ENCODE assay signal across 22 cellular contexts in the genomic region with DNA sequence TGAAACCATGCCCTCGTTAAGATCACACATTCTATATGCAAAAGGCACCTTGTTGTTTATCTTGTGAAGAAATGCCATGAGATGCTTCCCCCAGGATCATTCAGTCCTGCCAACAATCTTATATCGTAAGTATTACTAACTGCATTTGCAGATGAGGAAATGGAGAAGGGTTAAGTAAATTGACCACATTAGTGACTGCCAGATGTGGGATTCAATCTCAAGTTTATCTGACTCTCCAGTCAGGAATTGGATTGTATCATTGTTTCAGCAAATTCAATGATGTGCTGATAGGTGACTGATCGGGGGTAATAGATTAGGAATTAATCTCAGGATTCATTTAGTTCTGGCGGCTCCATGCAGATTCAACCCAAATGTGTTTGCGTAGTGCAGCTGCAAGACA.
DNase-seq lines count a peak whose midpoint lies in the region; ATAC-seq and TF ChIP-seq lines count a peak whose summit lies in the region.
"Had no signal": no experiment of that assay in that cellular context is flagged by ENCODE, and none has a peak within 500 bp of the region (broad histone marks: within the 10 kb centered on the region; RNA-seq: fewer than 3 reads in every experiment).

No MANE protein-coding gene starts in this region.

- H2AFZ ChIP-seq in SK-N-SH (ENCODE audit: low read depth): no peak overlapping the region

- no peak for TF ChIP-seq CTCF in SK-N-SH (IDR thresholded peaks at IDR 0.05)
- TF ChIP-seq CTCF in foreskin fibroblast (IDR thresholded peaks at IDR 0.05; ENCODE audit: low read depth, low read length): no peak
- no peak for TF ChIP-seq CTCF in GM20000 (IDR thresholded peaks at IDR 0.05; ENCODE audit: extremely low read depth, missing control alignments)

- H3K9me2 ChIP-seq in SK-N-SH: no peaks in the 10 kb centered on the region

- H3K9ac ChIP-seq in SK-N-SH: no peak overlapping the region
- H3K9ac ChIP-seq: BLaER1 had no signal

- H3K4me1 ChIP-seq in SK-N-SH (ENCODE audit: control insufficient read depth in 1 of 2, insufficient read depth in 2 of 2, low read depth in 1 of 2, low read length in 1 of 2): no peaks in the 10 kb centered on the region; a peak in 1 of 4 replicates
- H3K4me1 ChIP-seq: BE2C, BLaER1 had no signal

- no peak for TF ChIP-seq RAD21 in SK-N-SH (IDR thresholded peaks at IDR 0.05; ENCODE audit: low read length)

- 25% methylated on average over 5 of the region's 5 CpGs for WGBS in SK-N-SH (ENCODE audit: low lambda C conversion rate)

- no peak overlapping the region for H3K4me3 ChIP-seq in SK-N-SH (ENCODE audit: low read depth in 2 of 2, low read length in 1 of 2)
- H3K4me3 ChIP-seq in foreskin fibroblast (ENCODE audit: low read depth in 1 of 2, low read length in 2 of 2): no peak overlapping the region
- H3K4me3 ChIP-seq: BLaER1, GM12878 had no signal

- no peak for ATAC-seq in SK-N-SH treated with all-trans-retinoic acid at 6 μM for 48 hours
- ATAC-seq: GM12878 had no signal

- no peaks in the 10 kb centered on the region for H3K9me3 ChIP-seq in SK-N-SH
- H3K9me3 ChIP-seq: BE2C, BLaER1 had no signal

- no peaks in the 10 kb centered on the region for H3F3A ChIP-seq in SK-N-SH (replicated peaks; ENCODE audit: insufficient read depth)

- H3K79me2 ChIP-seq in SK-N-SH (ENCODE audit: insufficient read depth): no peaks in the 10 kb centered on the region

- H3K36me3 ChIP-seq in SK-N-SH (replicated peaks in 1 of 2; ENCODE audit: control insufficient read depth in 1 of 2, insufficient read depth in 2 of 2, low read length in 1 of 2): no peaks in the 10 kb centered on the region
- H3K36me3 ChIP-seq: BE2C, BLaER1 had no signal

- DNase-seq in SK-N-SH (no peak), SK-N-DZ (ENCODE audit: low spot score) (peak; percentile 7), foreskin fibroblast (peak; percentile 6 to 32), nucleus accumbens (lab: John Stamatoyannopoulos, UW) (no peak), GM20000 (ENCODE audit: low spot score) (no peak), posterior cingulate gyrus (no peak)
- DNase-seq: 8988T; ACHN; BE2C; C1 segment of cervical spinal cord; CD4-positive, alpha-beta memory T cell; CD4-positive, CD25-positive, alpha-beta regulatory T cell; CD8-positive, alpha-beta memory T cell; COR-L47; DMS 273 treated with DMSO at 0.1 percent for 48 hours; DMS53; DND-41; EL; GDM1 had no signal

- intact Hi-C loops in posterior cingulate gyrus (cut with DNase I): no loop called here

- CTCF ChIA-PET in SK-N-SH (lab: Yijun Ruan, JAX): no interaction called here

- H3K27me3 ChIP-seq in SK-N-SH (ENCODE audit: insufficient read depth): no peaks in the 10 kb centered on the region
- H3K27me3 ChIP-seq: BE2C, BLaER1 had no signal

- 0 out of 4 replicates have a peak, but pooled peaks of 1 of the 2 experiments have one; percentile 7 for TF ChIP-seq EP300 in SK-N-SH (IDR thresholded peaks at IDR 0.05; ENCODE audit: borderline replicate concordance in 1 of 2, low read depth in 1 of 2, low read length in 1 of 2)

- H3K27ac ChIP-seq in SK-N-SH (ENCODE audit: low read depth in 2 of 2, low read length in 1 of 2): no peak overlapping the region
- H3K27ac ChIP-seq: BLaER1 had no signal

- POLR2A ChIA-PET in SK-N-SH (lab: Yijun Ruan, JAX): interaction anchor here (0.6 kb wide), 1 partner anchor 13 kb away, joined by 3 read pairs; no protein-coding TSS in a partner anchor

- no peak overlapping the region for H3K4me2 ChIP-seq in SK-N-SH
- H3K4me2 ChIP-seq: BLaER1 had no signal

- no peaks in the 10 kb centered on the region for H4K20me1 ChIP-seq in SK-N-SH (ENCODE audit: insufficient read depth)
- H4K20me1 ChIP-seq: BLaER1 had no signal

TF ChIP-seq in SK-N-SH, 30 proteins besides CTCF, POLR2A, EP300 and RAD21:
- no peak for TF ChIP-seq TCF12 (IDR thresholded peaks at IDR 0.05)
- no peak for TF ChIP-seq SIN3A (IDR thresholded peaks at IDR 0.05; ENCODE audit: borderline replicate concordance, low read depth, low read length)
- no peak for TF ChIP-seq FOXM1 (IDR thresholded peaks at IDR 0.05; ENCODE audit: low read depth)
- TF ChIP-seq, protein P1, sequence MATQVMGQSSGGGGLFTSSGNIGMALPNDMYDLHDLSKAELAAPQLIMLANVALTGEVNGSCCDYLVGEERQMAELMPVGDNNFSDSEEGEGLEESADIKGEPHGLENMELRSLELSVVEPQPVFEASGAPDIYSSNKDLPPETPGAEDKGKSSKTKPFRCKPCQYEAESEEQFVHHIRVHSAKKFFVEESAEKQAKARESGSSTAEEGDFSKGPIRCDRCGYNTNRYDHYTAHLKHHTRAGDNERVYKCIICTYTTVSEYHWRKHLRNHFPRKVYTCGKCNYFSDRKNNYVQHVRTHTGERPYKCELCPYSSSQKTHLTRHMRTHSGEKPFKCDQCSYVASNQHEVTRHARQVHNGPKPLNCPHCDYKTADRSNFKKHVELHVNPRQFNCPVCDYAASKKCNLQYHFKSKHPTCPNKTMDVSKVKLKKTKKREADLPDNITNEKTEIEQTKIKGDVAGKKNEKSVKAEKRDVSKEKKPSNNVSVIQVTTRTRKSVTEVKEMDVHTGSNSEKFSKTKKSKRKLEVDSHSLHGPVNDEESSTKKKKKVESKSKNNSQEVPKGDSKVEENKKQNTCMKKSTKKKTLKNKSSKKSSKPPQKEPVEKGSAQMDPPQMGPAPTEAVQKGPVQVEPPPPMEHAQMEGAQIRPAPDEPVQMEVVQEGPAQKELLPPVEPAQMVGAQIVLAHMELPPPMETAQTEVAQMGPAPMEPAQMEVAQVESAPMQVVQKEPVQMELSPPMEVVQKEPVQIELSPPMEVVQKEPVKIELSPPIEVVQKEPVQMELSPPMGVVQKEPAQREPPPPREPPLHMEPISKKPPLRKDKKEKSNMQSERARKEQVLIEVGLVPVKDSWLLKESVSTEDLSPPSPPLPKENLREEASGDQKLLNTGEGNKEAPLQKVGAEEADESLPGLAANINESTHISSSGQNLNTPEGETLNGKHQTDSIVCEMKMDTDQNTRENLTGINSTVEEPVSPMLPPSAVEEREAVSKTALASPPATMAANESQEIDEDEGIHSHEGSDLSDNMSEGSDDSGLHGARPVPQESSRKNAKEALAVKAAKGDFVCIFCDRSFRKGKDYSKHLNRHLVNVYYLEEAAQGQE (IDR thresholded peaks at IDR 0.05; ENCODE audit: low read depth, low read length): no peak
- TF ChIP-seq GATA2 (CRISPR knock-in tag; IDR thresholded peaks at IDR 0.05): 0 out of 2 replicates have a peak, but pooled peaks have one; percentile 12
- TF ChIP-seq GABPA (IDR thresholded peaks at IDR 0.05; ENCODE audit: low read depth): no peak
- TF ChIP-seq, protein P2, sequence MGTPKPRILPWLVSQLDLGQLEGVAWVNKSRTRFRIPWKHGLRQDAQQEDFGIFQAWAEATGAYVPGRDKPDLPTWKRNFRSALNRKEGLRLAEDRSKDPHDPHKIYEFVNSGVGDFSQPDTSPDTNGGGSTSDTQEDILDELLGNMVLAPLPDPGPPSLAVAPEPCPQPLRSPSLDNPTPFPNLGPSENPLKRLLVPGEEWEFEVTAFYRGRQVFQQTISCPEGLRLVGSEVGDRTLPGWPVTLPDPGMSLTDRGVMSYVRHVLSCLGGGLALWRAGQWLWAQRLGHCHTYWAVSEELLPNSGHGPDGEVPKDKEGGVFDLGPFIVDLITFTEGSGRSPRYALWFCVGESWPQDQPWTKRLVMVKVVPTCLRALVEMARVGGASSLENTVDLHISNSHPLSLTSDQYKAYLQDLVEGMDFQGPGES (IDR thresholded peaks at IDR 0.05; ENCODE audit: low read depth, low read length): no peak

TF ChIP-seq in SK-N-SH treated with all-trans-retinoic acid at 6 μM for 48 hours, 23 proteins besides CTCF, POLR2A, EP300 and RAD21:
- TF ChIP-seq BACH2 (CRISPR knock-in tag; IDR thresholded peaks at IDR 0.05; ENCODE audit: borderline replicate concordance): no peak
- no peak for TF ChIP-seq CSDC2 (CRISPR knock-in tag; IDR thresholded peaks at IDR 0.05)

Comparison
In these comparisons a context has a peak if more than half of its experiments do, and no peak if none do; other contexts are left out.
1. DNase-seq: peak in SK-N-DZ (single experiment) and foreskin fibroblast (2 of 2); none in SK-N-SH (single experiment), nucleus accumbens (0 of 56), GM20000 (single experiment) and posterior cingulate gyrus (0 of 10).